26 cellular contexts compared by ENCODE assay signal in the genomic region with DNA sequence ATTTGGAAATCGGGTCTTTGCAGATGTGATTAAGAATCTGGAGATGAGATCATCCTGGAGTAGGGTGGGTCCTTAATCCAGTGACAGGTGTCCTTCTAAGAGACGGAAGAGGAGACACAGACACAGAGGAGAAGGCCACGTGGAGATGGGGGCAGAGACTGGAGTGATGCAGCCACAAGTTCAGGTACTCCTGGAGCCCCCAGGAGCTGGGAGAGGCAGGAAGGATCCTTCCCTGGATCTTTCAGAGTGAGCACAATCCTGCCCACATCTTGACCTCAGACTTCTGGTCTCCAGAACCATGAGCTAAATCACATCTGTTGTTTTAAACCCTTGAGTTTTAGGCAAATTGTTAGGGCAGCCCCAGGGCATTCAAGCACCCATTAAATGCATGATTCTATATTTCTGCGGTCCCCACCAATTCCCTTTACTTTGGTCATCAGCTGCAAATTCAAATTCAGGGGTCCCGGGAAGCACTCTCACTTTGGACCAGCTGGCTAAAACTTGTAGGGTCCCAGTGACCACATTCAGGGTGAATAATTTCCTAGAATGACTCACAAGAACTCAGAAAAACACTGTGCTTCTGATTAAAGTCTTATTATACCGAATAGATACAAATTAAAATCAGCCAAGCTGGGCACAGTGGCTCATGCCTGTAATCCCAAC. TPM values are rescaled to one million over a fixed set of nuclear protein-coding genes. Genes with fewer than 3 reads are reported as not detected.
DNase-seq lines count a peak whose midpoint lies in the region; ATAC-seq and TF ChIP-seq lines count a peak whose summit lies in the region.
"Had no signal": no experiment of that assay in that cellular context is flagged by ENCODE, and none has a peak within 500 bp of the region (broad histone marks: within the 10 kb centered on the region; RNA-seq: fewer than 3 reads in every experiment).

No MANE protein-coding gene starts in this region.

- 0 out of 2 replicates have a peak, but pooled peaks cover 4% of the 10 kb centered on the region for H3K27me3 ChIP-seq in SK-N-SH (ENCODE audit: insufficient read depth)
- H3K27me3 ChIP-seq: adrenal gland, ovary, SJSA1, suprapubic skin, upper lobe of left lung had no signal

- no peaks in the 10 kb centered on the region for H4K20me1 ChIP-seq in SK-N-SH (ENCODE audit: insufficient read depth)

- H2AFZ ChIP-seq in SK-N-SH (ENCODE audit: low read depth), result no peak overlapping the region

- CTCF ChIA-PET in activated CD4-positive, alpha-beta T cell treated with anti-CD3 and anti-CD28 coated beads for 36 hours (lab: Charles Lee), result no interaction called here
- CTCF ChIA-PET in activated CD4-positive, alpha-beta memory T cell treated with anti-CD3 and anti-CD28 coated beads, Interleukin-2, amount 10 ng/mL, durations not matched to agents 7 days and 5 days (lab: Charles Lee), result no interaction called here
- CTCF ChIA-PET in SK-N-SH (lab: Yijun Ruan, JAX), result no interaction called here

- DNase-seq in activated CD4-positive, alpha-beta T cell treated with anti-CD3 and anti-CD28 coated beads for 36 hours, result no peak
- DNase-seq in activated CD4-positive, alpha-beta T cell treated with anti-CD3 and anti-CD28 coated beads, Interleukin-2, amount 50 U/mL, for 4 hours, result no peak
- peak; percentile 29 for DNase-seq in GM12865 (ENCODE audit: low read depth)
- peak; percentile 15 for DNase-seq in activated CD4-positive, alpha-beta memory T cell treated with anti-CD3 and anti-CD28 coated beads, Interleukin-2, amount 10 ng/mL, durations not matched to agents 7 days and 5 days
- no peak for DNase-seq in SK-N-SH
- DNase-seq in NCI-H774 (lab: John Stamatoyannopoulos, UW), result no peak
- DNase-seq: activated naive CD4-positive, alpha-beta T cell; activated T-cell treated with anti-CD3 and anti-CD28 coated beads, Interleukin-2, amount 50 U/mL, for 4 hours; adrenal gland; AML-193; DMS 273 treated with DMSO at 0.1 percent for 48 hours; EL; H9; Kasumi-1; ovary; stimulated activated naive B cell treated with anti-CD40 and anti-IgM and Interleukin-4, amounts not matched to agents 10 μg/mL and 1 μg/mL and 100 μg/mL, for 72 hours; upper lobe of left lung had no signal

- TF ChIP-seq CTCF in GM12865 (IDR thresholded peaks at IDR 0.05; ENCODE audit: insufficient read depth, low read depth, low read length, missing control alignments) (no peak), SK-N-SH (IDR thresholded peaks at IDR 0.05) (no peak)

- no peak for ATAC-seq in activated CD4-positive, alpha-beta T cell treated with anti-CD3 and anti-CD28 coated beads for 36 hours
- peak; percentile 42 for ATAC-seq in stimulated activated memory B cell treated with anti-CD40 and anti-IgM and Interleukin-4, amounts not matched to agents 10 μg/mL and 1 μg/mL and 100 μg/mL, for 72 hours
- ATAC-seq in GM21825 (IDR thresholded peaks at IDR 0.05; ENCODE audit: unreplicated experiment), result no peak
- ATAC-seq: activated T-cell treated with anti-CD3 and anti-CD28 coated beads, Interleukin-2, amount 50 U/mL, for 4 hours; HepG2; stimulated activated naive B cell treated with anti-CD40 and anti-IgM and Interleukin-4, amounts not matched to agents 10 μg/mL and 1 μg/mL and 100 μg/mL, for 72 hours had no signal

- no peaks in the 10 kb centered on the region for H3K9me3 Mint-ChIP-seq in activated CD4-positive, alpha-beta T cell treated with anti-CD3 and anti-CD28 coated beads for 36 hours (ENCODE audit: low read depth)
- no peaks in the 10 kb centered on the region for H3K9me3 Mint-ChIP-seq in activated CD4-positive, alpha-beta memory T cell treated with anti-CD3 and anti-CD28 coated beads, Interleukin-2, amount 10 ng/mL, durations not matched to agents 7 days and 5 days
- H3K9me3 Mint-ChIP-seq in stimulated activated memory B cell treated with anti-CD40 and anti-IgM and Interleukin-4, amounts not matched to agents 10 μg/mL and 1 μg/mL and 100 μg/mL, for 72 hours, result no peaks in the 10 kb centered on the region
- H3K9me3 Mint-ChIP-seq: activated T-cell treated with anti-CD3 and anti-CD28 coated beads, Interleukin-2, amount 50 U/mL, for 4 hours; central memory CD8-positive, alpha-beta T cell; stimulated activated naive B cell treated with anti-CD40 and anti-IgM and Interleukin-4, amounts not matched to agents 10 μg/mL and 1 μg/mL and 100 μg/mL, for 72 hours had no signal

- POLR2A ChIA-PET in activated CD4-positive, alpha-beta T cell treated with anti-CD3 and anti-CD28 coated beads for 36 hours (lab: Charles Lee), result no interaction called here
- POLR2A ChIA-PET in activated CD4-positive, alpha-beta memory T cell treated with anti-CD3 and anti-CD28 coated beads, Interleukin-2, amount 10 ng/mL, durations not matched to agents 7 days and 5 days (lab: Charles Lee), result no interaction called here
- POLR2A ChIA-PET in SK-N-SH (lab: Yijun Ruan, JAX), result no interaction called here

- H3K79me2 ChIP-seq in SK-N-SH (ENCODE audit: insufficient read depth), result no peaks in the 10 kb centered on the region

- no peaks in the 10 kb centered on the region for H3K27me3 Mint-ChIP-seq in activated CD4-positive, alpha-beta T cell treated with anti-CD3 and anti-CD28 coated beads for 36 hours
- no peaks in the 10 kb centered on the region for H3K27me3 Mint-ChIP-seq in activated CD4-positive, alpha-beta memory T cell treated with anti-CD3 and anti-CD28 coated beads, Interleukin-2, amount 10 ng/mL, durations not matched to agents 7 days and 5 days
- no peaks in the 10 kb centered on the region for H3K27me3 Mint-ChIP-seq in stimulated activated memory B cell treated with anti-CD40 and anti-IgM and Interleukin-4, amounts not matched to agents 10 μg/mL and 1 μg/mL and 100 μg/mL, for 72 hours
- H3K27me3 Mint-ChIP-seq: central memory CD8-positive, alpha-beta T cell; stimulated activated naive B cell treated with anti-CD40 and anti-IgM and Interleukin-4, amounts not matched to agents 10 μg/mL and 1 μg/mL and 100 μg/mL, for 72 hours had no signal

- no peaks in the 10 kb centered on the region for H3K36me3 Mint-ChIP-seq in activated CD4-positive, alpha-beta T cell treated with anti-CD3 and anti-CD28 coated beads for 36 hours (ENCODE audit: low read depth)
- H3K36me3 Mint-ChIP-seq in activated CD4-positive, alpha-beta memory T cell treated with anti-CD3 and anti-CD28 coated beads, Interleukin-2, amount 10 ng/mL, durations not matched to agents 7 days and 5 days (ENCODE audit: low read depth), result peaks cover 2% of the 10 kb centered on the region
- H3K36me3 Mint-ChIP-seq in stimulated activated memory B cell treated with anti-CD40 and anti-IgM and Interleukin-4, amounts not matched to agents 10 μg/mL and 1 μg/mL and 100 μg/mL, for 72 hours, result no peaks in the 10 kb centered on the region
- H3K36me3 Mint-ChIP-seq: stimulated activated naive B cell treated with anti-CD40 and anti-IgM and Interleukin-4, amounts not matched to agents 10 μg/mL and 1 μg/mL and 100 μg/mL, for 72 hours had no signal

- H3F3A ChIP-seq in SK-N-SH (replicated peaks; ENCODE audit: insufficient read depth), result peaks cover 11% of the 10 kb centered on the region

- no peak overlapping the region for H3K9ac ChIP-seq in SK-N-SH

- H3K27ac ChIP-seq in SK-N-SH (ENCODE audit: low read depth in 2 of 2, low read length in 1 of 2), result no peak overlapping the region
- H3K27ac ChIP-seq: adrenal gland, ovary, SJSA1, suprapubic skin, upper lobe of left lung had no signal

- peaks cover 15% of the 10 kb centered on the region for H3K4me1 Mint-ChIP-seq in activated CD4-positive, alpha-beta T cell treated with anti-CD3 and anti-CD28 coated beads for 36 hours
- H3K4me1 Mint-ChIP-seq in activated CD4-positive, alpha-beta memory T cell treated with anti-CD3 and anti-CD28 coated beads, Interleukin-2, amount 10 ng/mL, durations not matched to agents 7 days and 5 days, result peaks cover 31% of the 10 kb centered on the region
- peaks cover 25% of the 10 kb centered on the region for H3K4me1 Mint-ChIP-seq in stimulated activated memory B cell treated with anti-CD40 and anti-IgM and Interleukin-4, amounts not matched to agents 10 μg/mL and 1 μg/mL and 100 μg/mL, for 72 hours

- H3K9me2 ChIP-seq in SK-N-SH, result no peaks in the 10 kb centered on the region

- peak overlapping the region; percentile 42 for H3K27ac Mint-ChIP-seq in activated CD4-positive, alpha-beta T cell treated with anti-CD3 and anti-CD28 coated beads for 36 hours
- no peak overlapping the region for H3K27ac Mint-ChIP-seq in activated CD4-positive, alpha-beta memory T cell treated with anti-CD3 and anti-CD28 coated beads, Interleukin-2, amount 10 ng/mL, durations not matched to agents 7 days and 5 days
- H3K27ac Mint-ChIP-seq in stimulated activated memory B cell treated with anti-CD40 and anti-IgM and Interleukin-4, amounts not matched to agents 10 μg/mL and 1 μg/mL and 100 μg/mL, for 72 hours, result peak overlapping the region; percentile 46
- H3K27ac Mint-ChIP-seq: H9; stimulated activated naive B cell treated with anti-CD40 and anti-IgM and Interleukin-4, amounts not matched to agents 10 μg/mL and 1 μg/mL and 100 μg/mL, for 72 hours had no signal

- no peak for TF ChIP-seq EP300 in SK-N-SH (IDR thresholded peaks at IDR 0.05; ENCODE audit: borderline replicate concordance in 1 of 2, low read depth in 1 of 2, low read length in 1 of 2)

- no peak for TF ChIP-seq RAD21 in SK-N-SH (IDR thresholded peaks at IDR 0.05; ENCODE audit: low read length)

- 5% methylated on average over 6 of the region's 6 CpGs for WGBS in SK-N-SH (ENCODE audit: low lambda C conversion rate)

- no peak overlapping the region for H3K4me3 Mint-ChIP-seq in activated CD4-positive, alpha-beta T cell treated with anti-CD3 and anti-CD28 coated beads for 36 hours
- no peak overlapping the region for H3K4me3 Mint-ChIP-seq in activated CD4-positive, alpha-beta memory T cell treated with anti-CD3 and anti-CD28 coated beads, Interleukin-2, amount 10 ng/mL, durations not matched to agents 7 days and 5 days
- H3K4me3 Mint-ChIP-seq in stimulated activated memory B cell treated with anti-CD40 and anti-IgM and Interleukin-4, amounts not matched to agents 10 μg/mL and 1 μg/mL and 100 μg/mL, for 72 hours, result no peak overlapping the region
- H3K4me3 Mint-ChIP-seq: activated T-cell treated with anti-CD3 and anti-CD28 coated beads, Interleukin-2, amount 50 U/mL, for 4 hours; central memory CD8-positive, alpha-beta T cell; H9; stimulated activated naive B cell treated with anti-CD40 and anti-IgM and Interleukin-4, amounts not matched to agents 10 μg/mL and 1 μg/mL and 100 μg/mL, for 72 hours had no signal

- intact Hi-C loops in activated CD4-positive, alpha-beta T cell treated with anti-CD3 and anti-CD28 coated beads for 36 hours (cut with DNase I, micrococcal nuclease), result loop anchor here (1.0 to 5.0 kb wide), 2 partner anchors 19 to 331 kb away; no protein-coding TSS in a partner anchor

- H3K4me1 ChIP-seq in SK-N-SH (ENCODE audit: control insufficient read depth in 1 of 2, insufficient read depth in 2 of 2, low read depth in 1 of 2, low read length in 1 of 2), result no peaks in the 10 kb centered on the region
- H3K4me1 ChIP-seq: adrenal gland, suprapubic skin, upper lobe of left lung had no signal

- H3K9me3 ChIP-seq in SK-N-SH, result no peaks in the 10 kb centered on the region
- H3K9me3 ChIP-seq: adrenal gland, ovary, SJSA1, suprapubic skin, upper lobe of left lung had no signal

- no peak overlapping the region for H3K4me2 ChIP-seq in SK-N-SH

- H3K4me3 ChIP-seq in GM12865 (ENCODE audit: low read depth, low read length) (no peak overlapping the region), SK-N-SH (ENCODE audit: low read depth in 2 of 2, low read length in 1 of 2) (no peak overlapping the region)
- H3K4me3 ChIP-seq: adrenal gland, ovary, SJSA1, suprapubic skin, upper lobe of left lung had no signal

- no peaks in the 10 kb centered on the region for H3K36me3 ChIP-seq in SK-N-SH (replicated peaks in 1 of 2; ENCODE audit: control insufficient read depth in 1 of 2, insufficient read depth in 2 of 2, low read length in 1 of 2)
- H3K36me3 ChIP-seq: adrenal gland, ovary, SJSA1, suprapubic skin, upper lobe of left lung had no signal

RNA-seq across cellular contexts. Expression of gene AKAP17A, which starts 12.8 kb away (rescaled TPM):
- total RNA-seq in activated CD4-positive, alpha-beta T cell treated with anti-CD3 and anti-CD28 coated beads for 36 hours, result 10 to 100 TPM; 49.7 to 51.2 TPM
- total RNA-seq in activated CD4-positive, alpha-beta memory T cell treated with anti-CD3 and anti-CD28 coated beads, Interleukin-2, amount 10 ng/mL, durations not matched to agents 7 days and 5 days, result 10 to 100 TPM; 88.5 to 89.5 TPM
- 38.7 and 43.8 TPM in 2 replicates for polyA plus RNA-seq in SK-N-SH (2012; rRNA removed)
- 17.5 and 23.9 TPM in 2 replicates for polyA plus RNA-seq in SK-N-SH (2012; cell fraction: cytosol; rRNA removed)
- polyA plus RNA-seq in SK-N-SH (2012; cell fraction: nucleus; rRNA removed), result 238 and 288 TPM in 2 replicates

RNA-seq across cellular contexts. Expression of gene ASMT, which starts 36.2 kb away (rescaled TPM):
- total RNA-seq in activated CD4-positive, alpha-beta T cell treated with anti-CD3 and anti-CD28 coated beads for 36 hours, result under 1 TPM; 0.51 to 0.82 TPM
- under 1 TPM; 0.40 to 0.48 TPM for total RNA-seq in activated CD4-positive, alpha-beta memory T cell treated with anti-CD3 and anti-CD28 coated beads, Interleukin-2, amount 10 ng/mL, durations not matched to agents 7 days and 5 days
- polyA plus RNA-seq in SK-N-SH (2012; rRNA removed), result 0.26 TPM in 1 of 2 replicates, not detected in the other
- polyA plus RNA-seq in SK-N-SH (2012; cell fraction: cytosol; rRNA removed), result 0.08 TPM in 2 replicates
- 0.20 and 0.54 TPM in 2 replicates for polyA plus RNA-seq in SK-N-SH (2012; cell fraction: nucleus; rRNA removed)
- total RNA-seq: fibroblast of villous mesenchyme, HepG2, renal cortical epithelial cell, SJSA1 had no signal

RNA-seq across cellular contexts. Expression of gene P2RY8, which starts 41.7 kb away (rescaled TPM):
- 10 to 100 TPM; 19.8 to 21.2 TPM for total RNA-seq in activated CD4-positive, alpha-beta T cell treated with anti-CD3 and anti-CD28 coated beads for 36 hours
- 100 to 1,000 TPM; 177 to 180 TPM for total RNA-seq in activated CD4-positive, alpha-beta memory T cell treated with anti-CD3 and anti-CD28 coated beads, Interleukin-2, amount 10 ng/mL, durations not matched to agents 7 days and 5 days
- 0.03 and 0.08 TPM in 2 replicates for polyA plus RNA-seq in SK-N-SH (2012; rRNA removed)
- 0.03 and 0.05 TPM in 2 replicates for polyA plus RNA-seq in SK-N-SH (2012; cell fraction: cytosol; rRNA removed)
- 0.05 and 0.15 TPM in 2 replicates for polyA plus RNA-seq in SK-N-SH (2012; cell fraction: nucleus; rRNA removed)
- total RNA-seq: fibroblast of villous mesenchyme, H9, SJSA1 had no signal
- polyA plus RNA-seq: neural cell had no signal

Comparison
In these comparisons a context has a peak if more than half of its experiments do, and no peak if none do; other contexts are left out.
1. DNase-seq: peak in GM12865 (single experiment) and activated CD4-positive, alpha-beta memory T cell treated with anti-CD3 and anti-CD28 coated beads, Interleukin-2, amount 10 ng/mL, durations not matched to agents 7 days and 5 days (single experiment); none in activated CD4-positive, alpha-beta T cell treated with anti-CD3 and anti-CD28 coated beads for 36 hours (single experiment), activated CD4-positive, alpha-beta T cell treated with anti-CD3 and anti-CD28 coated beads, Interleukin-2, amount 50 U/mL, for 4 hours (0 of 2), SK-N-SH (single experiment) and NCI-H774 (single experiment).
2. RNA of gene P2RY8, which starts 41.7 kb away (total RNA-seq): 177 to 180 TPM in activated CD4-positive, alpha-beta memory T cell treated with anti-CD3 and anti-CD28 coated beads, Interleukin-2, amount 10 ng/mL, durations not matched to agents 7 days and 5 days; 19.8 to 21.2 TPM in activated CD4-positive, alpha-beta T cell treated with anti-CD3 and anti-CD28 coated beads for 36 hours; every median in the first group is over 4 times any median in the second.